In genomic region chr22:19665784-19666662, GRCh38 we compare ENCODE assay signal across 11 cellular contexts.
"Had no signal": no experiment of that assay in that cellular context is flagged by ENCODE, and none has a peak within 500 bp of the region (broad histone marks: within the 10 kb centered on the region; RNA-seq: fewer than 3 reads in every experiment).

No MANE protein-coding gene starts in this region.

- ATAC-seq: heart left ventricle, left lung had no signal

- H3K27me3 ChIP-seq: heart left ventricle, neural progenitor cell, thyroid gland had no signal

- H3K4me3 ChIP-seq: heart left ventricle, left lung, neural progenitor cell, skin epidermis, thyroid gland had no signal

- H3K36me3 ChIP-seq: heart left ventricle, left lung, neural progenitor cell, thyroid gland had no signal

- DNase-seq: activated CD4-positive, alpha-beta memory T cell treated with anti-CD3 and anti-CD28 coated beads for 36 hours; activated CD4-positive, alpha-beta T cell treated with anti-CD3 and anti-CD28 coated beads for 1 hour; activated gamma-delta T cell; activated T-cell treated with anti-CD3 and anti-CD28 coated beads, Interleukin-2, amount 50 U/mL, for 48 hours; heart left ventricle; left lung; stimulated activated CD4-positive, alpha-beta T cell treated with anti-CD3 and anti-CD28 coated beads, Interleukin-4, amount 100 ng/mL, for 4 hours; SW 1271; thyroid gland had no signal

- H3K4me2 ChIP-seq: neural progenitor cell had no signal

- H3K9me3 ChIP-seq: heart left ventricle, left lung, thyroid gland had no signal

- H3K9ac ChIP-seq: neural progenitor cell had no signal

- H2AFZ ChIP-seq: neural progenitor cell had no signal

- H3K4me1 ChIP-seq: left lung had no signal

- H3K27ac ChIP-seq: left lung, neural progenitor cell, skin epidermis, thyroid gland had no signal
